In genomic region chr9:108212179-108212578, GRCh38 we compare ENCODE assay signal across 22 cellular contexts.
A peak's percentile ranks its signal among the peaks of the same experiment; 100 is the strongest.
DNase-seq lines count a peak whose midpoint lies in the region; TF ChIP-seq lines count a peak whose summit lies in the region.
"Had no signal": no experiment of that assay in that cellular context is flagged by ENCODE, and none has a peak within 500 bp of the region (broad histone marks: within the 10 kb centered on the region; RNA-seq: fewer than 3 reads in every experiment).

No MANE protein-coding gene starts in this region.

- H3K9me2 ChIP-seq in GM23248 (ENCODE audit: insufficient read depth) = no peaks in the 10 kb centered on the region

- H3K9ac ChIP-seq in colonic mucosa (ENCODE audit: low read depth in 2 of 2, low read length in 2 of 2) (no peak overlapping the region), GM23248 (no peak overlapping the region)
- H3K9ac ChIP-seq: KMS-11 had no signal

- H3K36me3 ChIP-seq in colonic mucosa (no peaks in the 10 kb centered on the region), GM23248 (ENCODE audit: low read depth) (no peaks in the 10 kb centered on the region)
- H3K36me3 ChIP-seq: sigmoid colon, vagina had no signal

- H3K27me3 ChIP-seq in colonic mucosa (no peaks in the 10 kb centered on the region), GM23248 (replicated peaks; ENCODE audit: insufficient read depth) (no peaks in the 10 kb centered on the region)
- H3K27me3 ChIP-seq: sigmoid colon, vagina had no signal

- peaks cover 8% of the 10 kb centered on the region for H3K4me1 ChIP-seq in colonic mucosa
- H3K4me1 ChIP-seq in GM23248 (ENCODE audit: insufficient read depth) = peaks cover 12% of the 10 kb centered on the region

- no peak overlapping the region for H3K27ac ChIP-seq in colonic mucosa
- H3K27ac ChIP-seq in GM23248 = no peak overlapping the region
- H3K27ac ChIP-seq: 22Rv1, KMS-11, sigmoid colon, vagina had no signal

- intact Hi-C loops in colonic mucosa (cut with DNase I) (no loop called here), head of caudate nucleus (cut with DNase I) (no loop called here)

- no peaks in the 10 kb centered on the region for H4K20me1 ChIP-seq in GM23248 (ENCODE audit: insufficient read depth)

- H3K4me3 ChIP-seq in colonic mucosa (no peak overlapping the region), GM23248 (no peak overlapping the region)
- H3K4me3 ChIP-seq: sigmoid colon, vagina had no signal

- H3K79me2 ChIP-seq in GM23248 (ENCODE audit: insufficient read depth) = no peaks in the 10 kb centered on the region

- no peak for TF ChIP-seq CTCF in colonic mucosa (IDR thresholded peaks at IDR 0.05)

- no peaks in the 10 kb centered on the region for H3K9me3 ChIP-seq in colonic mucosa
- H3K9me3 ChIP-seq in GM23248 (ENCODE audit: low read depth) = no peaks in the 10 kb centered on the region
- H3K9me3 ChIP-seq: sigmoid colon, vagina had no signal

- peaks cover 7% of the 10 kb centered on the region; the same call in 1 of the 2 replicates for H3F3A ChIP-seq in GM23248 (ENCODE audit: insufficient read depth)

- DNase-seq in DMS 273 (lab: John Stamatoyannopoulos, UW; ENCODE audit: unreplicated experiment) = peak; percentile 6
- no peak for DNase-seq in DMS 273 treated with DMSO at 0.1 percent for 48 hours (lab: John Stamatoyannopoulos, UW)
- DNase-seq in colonic mucosa = peak; percentile 37
- DNase-seq in head of caudate nucleus = peak in 24 of 42 donors; percentile 3 to 60 (median 23)
- DNase-seq in superior temporal gyrus (ENCODE audit: extremely low spot score) = peak; percentile 19
- no peak for DNase-seq in NAMALWA (ENCODE audit: low spot score)
- DNase-seq in GM23248 = no peak
- DNase-seq in HT-29 (ENCODE audit: low spot score) = no peak
- DNase-seq: activated CD4-positive, alpha-beta T cell treated with anti-CD3 and anti-CD28 coated beads for 36 hours; activated effector memory CD4-positive, alpha-beta T cell treated with Interleukin-2 at 50 U/mL for 16 hours; aorta; CD4-positive, CD25-positive, alpha-beta regulatory T cell; glutamatergic neuron; NCI-H510A treated with DMSO at 0.1 percent for 48 hours; PC-3; Right ventricle myocardium superior; sigmoid colon; stimulated activated CD4-positive, alpha-beta T cell treated with anti-CD3 and anti-CD28 coated beads, Interleukin-15, amount 100 ng/mL, for 24 hours; stimulated activated naive CD4-positive, alpha-beta T cell had no signal

- H2AFZ ChIP-seq in GM23248 = no peak overlapping the region

- WGBS in GM23248 (ENCODE audit: low coverage in 1 of 2, low lambda C conversion rate in 2 of 2, missing lambda C conversion rate in 2 of 2), 2 experiments = 53 to 54% methylated on average over 3 of the region's 3 CpGs

- H3K4me2 ChIP-seq in GM23248 (ENCODE audit: unreplicated experiment) = no peak overlapping the region
- H3K4me2 ChIP-seq: KMS-11 had no signal

- in situ Hi-C loops in GM23248 (cut with MboI) = no loop called here

Comparison
In these comparisons a context has a peak if more than half of its experiments do, and no peak if none do; other contexts are left out.
1. DNase-seq: peak in DMS 273 (single experiment), colonic mucosa (single experiment), head of caudate nucleus (24 of 42) and superior temporal gyrus (single experiment); none in DMS 273 treated with DMSO at 0.1 percent for 48 hours (single experiment), NAMALWA (single experiment), GM23248 (single experiment) and HT-29 (single experiment).